ENCODE assay signal across 12 cellular contexts in genomic region chr13:30715837-30716236, GRCh38.
"Had no signal": no experiment of that assay in that cellular context is flagged by ENCODE, and none has a peak within 500 bp of the region (broad histone marks: within the 10 kb centered on the region; RNA-seq: fewer than 3 reads in every experiment).

No MANE protein-coding gene starts in this region.

- DNase-seq: activated CD4-positive, alpha-beta T cell treated with anti-CD3 and anti-CD28 coated beads, Interleukin-2, amount 50 U/mL, for 48 hours; activated gamma-delta T cell treated with Interleukin-2 at 50 U/mL for 16 hours; activated naive CD8-positive, alpha-beta T cell treated with anti-CD3 and anti-CD28 coated beads for 36 hours; activated T-cell treated with anti-CD3 and anti-CD28 coated beads, Interleukin-2, amount 50 U/mL, for 72 hours; brain microvascular endothelial cell; kidney glomerular epithelial cell; midbrain; stimulated activated CD4-positive, alpha-beta T cell treated with anti-CD3 and anti-CD28 coated beads, Interleukin-15, amount 100 ng/mL, for 24 hours; stimulated activated CD4-positive, alpha-beta T cell treated with anti-CD3 and anti-CD28 coated beads, Interleukin-4, amount 100 ng/mL, for 4 hours; T-helper 17 cell had no signal

- H3K9me3 Mint-ChIP-seq: activated naive CD8-positive, alpha-beta T cell treated with anti-CD3 and anti-CD28 coated beads for 36 hours; activated T-cell treated with anti-CD3 and anti-CD28 coated beads, Interleukin-2, amount 50 U/mL, for 72 hours had no signal

- H3K27ac ChIP-seq: brain microvascular endothelial cell, parathyroid adenoma had no signal

- H3K27ac Mint-ChIP-seq: activated naive CD8-positive, alpha-beta T cell treated with anti-CD3 and anti-CD28 coated beads for 36 hours; activated T-cell treated with anti-CD3 and anti-CD28 coated beads, Interleukin-2, amount 50 U/mL, for 72 hours; T-helper 17 cell had no signal

- H3K4me3 Mint-ChIP-seq: activated naive CD8-positive, alpha-beta T cell treated with anti-CD3 and anti-CD28 coated beads for 36 hours; activated T-cell treated with anti-CD3 and anti-CD28 coated beads, Interleukin-2, amount 50 U/mL, for 72 hours; T-helper 17 cell had no signal

- ATAC-seq: activated T-cell treated with anti-CD3 and anti-CD28 coated beads, Interleukin-2, amount 50 U/mL, for 72 hours; T-helper 17 cell had no signal

- H3K4me1 ChIP-seq: parathyroid adenoma had no signal

- H3K36me3 Mint-ChIP-seq: activated naive CD8-positive, alpha-beta T cell treated with anti-CD3 and anti-CD28 coated beads for 36 hours had no signal

- H3K36me3 ChIP-seq: brain microvascular endothelial cell had no signal

- H3K27me3 Mint-ChIP-seq: activated naive CD8-positive, alpha-beta T cell treated with anti-CD3 and anti-CD28 coated beads for 36 hours had no signal

- H3K27me3 ChIP-seq: brain microvascular endothelial cell had no signal

- H3K4me3 ChIP-seq: lung had no signal
